In the genomic region with DNA sequence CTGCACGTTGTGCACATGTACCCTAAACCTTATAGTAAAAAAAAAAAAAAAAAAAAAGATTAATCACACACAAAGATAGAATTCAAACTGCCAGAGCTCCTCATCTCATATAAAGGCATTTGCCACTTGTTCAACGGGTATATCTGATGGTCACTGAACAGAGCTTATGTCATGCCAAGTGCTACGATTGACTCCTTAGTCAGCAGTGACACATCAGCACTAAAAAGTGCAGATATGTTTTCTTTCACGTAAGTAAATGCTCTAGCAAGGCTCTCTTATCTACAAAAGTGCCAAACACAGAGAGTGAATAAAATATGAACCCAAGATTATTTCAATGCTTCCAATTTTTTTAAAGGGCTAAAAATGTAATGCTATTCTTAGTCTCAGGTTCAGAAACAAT, we compare ENCODE assay signal across 8 cellular contexts. TPM values are rescaled to one million over a fixed set of nuclear protein-coding genes. Genes with fewer than 3 reads are reported as not detected.
A peak's percentile ranks its signal among the peaks of the same experiment; 100 is the strongest.
DNase-seq lines count a peak whose midpoint lies in the region; ATAC-seq, FAIRE-seq and TF ChIP-seq lines count a peak whose summit lies in the region.

No MANE protein-coding gene starts in this region.

- H3K9me3 ChIP-seq in cardiac muscle cell (ENCODE audit: low read depth) (no peaks in the 10 kb centered on the region), SK-N-SH (no peaks in the 10 kb centered on the region)

- peak; percentile 10 to 62 for DNase-seq in cardiac muscle cell (ENCODE audit: low read depth in 1 of 2, low spot score in 1 of 2)
- DNase-seq in left ventricle myocardium superior, result no peak
- peak; percentile 8 for DNase-seq in SK-N-SH
- DNase-seq in GM19239 (ENCODE audit: insufficient read length, low spot score), result no peak
- DNase-seq in OCI-M2 (lab: John Stamatoyannopoulos, UW; ENCODE audit: unreplicated experiment), result no peak

- TF ChIP-seq CTCF in cardiac muscle cell (IDR thresholded peaks at IDR 0.05; ENCODE audit: low read depth, low read length) (no peak), SK-N-SH (IDR thresholded peaks at IDR 0.05) (no peak), nephron (IDR thresholded peaks at IDR 0.05; ENCODE audit: unreplicated experiment in 3 of 3) (no peak)

- peak overlapping the region; percentile 93 to 97 (median 97) for H3K27ac Mint-ChIP-seq in nephron

- TF ChIP-seq RAD21 in SK-N-SH (IDR thresholded peaks at IDR 0.05; ENCODE audit: low read length), result no peak

- ATAC-seq in left ventricle myocardium superior, result no peak
- no peak for ATAC-seq in HG03280 (IDR thresholded peaks at IDR 0.05; ENCODE audit: unreplicated experiment)

- H3K36me3 Mint-ChIP-seq in nephron (ENCODE audit: low read depth), result peaks cover 17% of the 10 kb centered on the region

- H4K20me1 ChIP-seq in SK-N-SH (ENCODE audit: insufficient read depth), result peaks cover 27% of the 10 kb centered on the region

- H3K4me3 ChIP-seq in cardiac muscle cell, result peak overlapping the region; percentile 87
- peak overlapping the region; percentile 87 to 89 for H3K4me3 ChIP-seq in SK-N-SH (ENCODE audit: low read depth in 2 of 2, low read length in 1 of 2)

- H3F3A ChIP-seq in SK-N-SH (replicated peaks; ENCODE audit: insufficient read depth), result peaks cover 3% of the 10 kb centered on the region

- H3K27me3 Mint-ChIP-seq in nephron (ENCODE audit: low read depth), result no peaks in the 10 kb centered on the region

- intact Hi-C loops in left ventricle myocardium superior (cut with micrococcal nuclease), result no loop called here

- H2AFZ ChIP-seq in SK-N-SH (ENCODE audit: low read depth), result no peak overlapping the region

- H3K27me3 ChIP-seq in cardiac muscle cell (peaks cover 5% of the 10 kb centered on the region), SK-N-SH (ENCODE audit: insufficient read depth) (no peaks in the 10 kb centered on the region)

- TF ChIP-seq EP300 in SK-N-SH (IDR thresholded peaks at IDR 0.05; ENCODE audit: borderline replicate concordance in 1 of 2, low read depth in 1 of 2, low read length in 1 of 2), result no peak

- peak overlapping the region; percentile 81 for H3K4me2 ChIP-seq in SK-N-SH

- H3K36me3 ChIP-seq in cardiac muscle cell (peaks cover 25% of the 10 kb centered on the region), SK-N-SH (replicated peaks in 1 of 2; ENCODE audit: control insufficient read depth in 1 of 2, insufficient read depth in 2 of 2, low read length in 1 of 2) (peaks cover 33 to 39% of the 10 kb centered on the region in 2 experiments)

- peaks cover 53% of the 10 kb centered on the region for H3K79me2 ChIP-seq in SK-N-SH (ENCODE audit: insufficient read depth)

- 8% methylated on average over 4 of the region's 4 CpGs for WGBS in SK-N-SH (ENCODE audit: low lambda C conversion rate)

- FAIRE-seq in endometrium (lab: Jason Lieb, UNC) (peak; percentile 23), GM19239 (lab: Jason Lieb, UNC) (no peak)

- peak overlapping the region; percentile 94 to 100 (median 98) for H3K4me3 Mint-ChIP-seq in nephron

- CTCF ChIA-PET in SK-N-SH (lab: Yijun Ruan, JAX), result no interaction called here

- no peaks in the 10 kb centered on the region for H3K9me3 Mint-ChIP-seq in nephron

- H3K4me1 ChIP-seq in cardiac muscle cell (ENCODE audit: low read depth) (peaks cover 13% of the 10 kb centered on the region), SK-N-SH (ENCODE audit: control insufficient read depth in 1 of 2, insufficient read depth in 2 of 2, low read depth in 1 of 2, low read length in 1 of 2) (peaks cover 9 to 11% of the 10 kb centered on the region in 2 experiments; a peak in 3 of 4 replicates)

- H3K9ac ChIP-seq in SK-N-SH, result peak overlapping the region; percentile 96

- peaks cover 26% of the 10 kb centered on the region for H3K4me1 Mint-ChIP-seq in nephron

- POLR2A ChIA-PET in SK-N-SH (lab: Yijun Ruan, JAX), result no interaction called here

- peak overlapping the region; percentile 97 for H3K27ac ChIP-seq in cardiac muscle cell
- peak overlapping the region in 1 of 2 experiments; percentile 70; a peak in 2 of 4 replicates for H3K27ac ChIP-seq in SK-N-SH (ENCODE audit: low read depth in 2 of 2, low read length in 1 of 2)

- H3K9me2 ChIP-seq in SK-N-SH, result peaks cover 2% of the 10 kb centered on the region; the same call in 1 of the 2 replicates

TF ChIP-seq in SK-N-SH, 30 proteins besides CTCF, POLR2A, EP300 and RAD21:
- TF ChIP-seq TCF12 (IDR thresholded peaks at IDR 0.05) (no peak), NRF1 (IDR thresholded peaks at IDR 0.05; ENCODE audit: low read depth, low read length) (no peak), POLR2AphosphoS5 (IDR thresholded peaks at IDR 0.05; ENCODE audit: low read depth, low read length) (no peak), FOSL2 (IDR thresholded peaks at IDR 0.05; ENCODE audit: borderline replicate concordance, low read depth) (peak; percentile 41; the same call in 1 of the 2 replicates)
TF ChIP-seq in SK-N-SH: peak in this region for 1.

RNA-seq across cellular contexts. Expression of gene LMAN1, which starts 1.1 kb away (rescaled TPM):
- total RNA-seq in cardiac muscle cell, result 65.5 and 68.1 TPM in 2 replicates
- polyA plus RNA-seq in cardiac muscle cell, result 51.3 and 56.4 TPM in 2 replicates
- 53.6 TPM for total RNA-seq in left ventricle myocardium superior
- polyA plus RNA-seq in SK-N-SH (2012; rRNA removed), result 43.4 and 56.5 TPM in 2 replicates
- 53.7 and 54.8 TPM in 2 replicates for polyA plus RNA-seq in SK-N-SH (2012; cell fraction: cytosol; rRNA removed)
- polyA plus RNA-seq in SK-N-SH (2012; cell fraction: nucleus; rRNA removed), result 41.3 and 49.7 TPM in 2 replicates

RNA-seq across cellular contexts. Expression of gene CPLX4, which starts 39.5 kb away (rescaled TPM):
- not detected in 2 replicates for total RNA-seq in cardiac muscle cell
- not detected in 2 replicates for polyA plus RNA-seq in cardiac muscle cell
- not detected for total RNA-seq in left ventricle myocardium superior
- polyA plus RNA-seq in SK-N-SH (2012; rRNA removed), result not detected in 2 replicates
- not detected in 2 replicates for polyA plus RNA-seq in SK-N-SH (2012; cell fraction: cytosol; rRNA removed)
- not detected in 2 replicates for polyA plus RNA-seq in SK-N-SH (2012; cell fraction: nucleus; rRNA removed)

Comparison
In these comparisons a context has a peak if more than half of its experiments do, and no peak if none do; other contexts are left out.
1. DNase-seq: peak in cardiac muscle cell (2 of 2) and SK-N-SH (single experiment); none in left ventricle myocardium superior (single experiment), GM19239 (single experiment) and OCI-M2 (single experiment).